Comparison of ENCODE assay signal across 9 cellular contexts in genomic region chr15:92011611-92012367, GRCh38.
A peak's percentile ranks its signal among the peaks of the same experiment; 100 is the strongest.
DNase-seq lines count a peak whose midpoint lies in the region; ATAC-seq and TF ChIP-seq lines count a peak whose summit lies in the region.
"Had no signal": no experiment of that assay in that cellular context is flagged by ENCODE, and none has a peak within 500 bp of the region (broad histone marks: within the 10 kb centered on the region; RNA-seq: fewer than 3 reads in every experiment).

No MANE protein-coding gene starts in this region.

- H3K9me3 ChIP-seq in Panc1 (ENCODE audit: control insufficient read depth, insufficient read depth, low read depth, low read length), result no peaks in the 10 kb centered on the region

- no peak for TF ChIP-seq CTCF in HFFc6 (IDR thresholded peaks at IDR 0.05)
- TF ChIP-seq CTCF in Panc1 (IDR thresholded peaks at IDR 0.05), result no peak

- H3K36me3 ChIP-seq in Panc1 (ENCODE audit: control insufficient read depth, insufficient read depth, low read length), result no peaks in the 10 kb centered on the region

- H3K27ac ChIP-seq in Panc1 (ENCODE audit: low read length) (no peak overlapping the region), epithelial cell of prostate (peak overlapping the region; percentile 3)

- no peaks in the 10 kb centered on the region for H3K27me3 ChIP-seq in Panc1 (ENCODE audit: control insufficient read depth, insufficient read depth, low read length)

- DNase-seq in HFFc6 (no peak), Panc1 (ENCODE audit: low read depth, low spot score) (no peak), epithelial cell of prostate (ENCODE audit: low read depth, low spot score) (peak; percentile 22), KBM-7 (no peak), HuH-7 (ENCODE audit: low spot score) (no peak), NCI-H748 (lab: John Stamatoyannopoulos, UW; ENCODE audit: unreplicated experiment) (no peak)
- DNase-seq in stimulated activated CD4-positive, alpha-beta T cell treated with anti-CD3 and anti-CD28 coated beads, Interleukin-12 subunit alpha, Interleukin-12 subunit beta, amount 100 ng/mL, for 4 hours, result peak; percentile 12

- no peak overlapping the region for H3K27ac Mint-ChIP-seq in HFFc6

- intact Hi-C loops in Panc1 (cut with micrococcal nuclease; ENCODE audit: unreplicated experiment), result no loop called here

- peaks cover 5% of the 10 kb centered on the region; the same call in 1 of the 2 replicates for H3K9me3 Mint-ChIP-seq in HFFc6

- ATAC-seq in Panc1, result peak; percentile 89
- no peak for ATAC-seq in HG02759 (IDR thresholded peaks at IDR 0.05; ENCODE audit: unreplicated experiment)
- ATAC-seq: HCT116 had no signal

- POLR2A ChIA-PET in Panc1 (lab: Charles Lee), result no interaction called here

- BruUV-seq in Panc1 (replicated peaks; lab: Mats Ljungman, UMichigan), result no TSS peak

- H3K27me3 Mint-ChIP-seq in HFFc6 (ENCODE audit: insufficient read depth), result peaks cover 4% of the 10 kb centered on the region

- CTCF ChIA-PET in Panc1 (lab: Charles Lee), result no interaction called here

- H3K36me3 Mint-ChIP-seq in HFFc6 (ENCODE audit: low read depth), result no peaks in the 10 kb centered on the region

- in situ Hi-C loops in Panc1 (cut with HindIII; ENCODE audit: low pct_unique_long_range_greater_than_20kb, low sequenced_read_pairs) (no loop called here), KBM-7 (cut with MboI; ENCODE audit: low pct_unique_long_range_greater_than_20kb, low sequenced_read_pairs) (no loop called here)

- H3K4me1 ChIP-seq in Panc1 (ENCODE audit: control insufficient read depth, insufficient read depth, low read length), result no peaks in the 10 kb centered on the region

- peak overlapping the region in 1 of 2 experiments; percentile 2; a peak in 1 of 4 replicates for H3K4me3 ChIP-seq in Panc1 (ENCODE audit: low read depth in 2 of 2, low read length in 2 of 2)

- peaks cover 10% of the 10 kb centered on the region for H3K4me1 Mint-ChIP-seq in HFFc6 (ENCODE audit: low read depth)

- peak overlapping the region; percentile 44; the same call in 1 of the 2 replicates for H3K4me3 Mint-ChIP-seq in HFFc6

Comparison
In these comparisons a context has a peak if more than half of its experiments do, and no peak if none do; other contexts are left out.
1. DNase-seq: peak in epithelial cell of prostate (single experiment) and stimulated activated CD4-positive, alpha-beta T cell treated with anti-CD3 and anti-CD28 coated beads, Interleukin-12 subunit alpha, Interleukin-12 subunit beta, amount 100 ng/mL, for 4 hours (single experiment); none in HFFc6 (single experiment), Panc1 (single experiment), KBM-7 (single experiment), HuH-7 (single experiment) and NCI-H748 (single experiment).